19 cellular contexts compared by ENCODE assay signal in the genomic region with DNA sequence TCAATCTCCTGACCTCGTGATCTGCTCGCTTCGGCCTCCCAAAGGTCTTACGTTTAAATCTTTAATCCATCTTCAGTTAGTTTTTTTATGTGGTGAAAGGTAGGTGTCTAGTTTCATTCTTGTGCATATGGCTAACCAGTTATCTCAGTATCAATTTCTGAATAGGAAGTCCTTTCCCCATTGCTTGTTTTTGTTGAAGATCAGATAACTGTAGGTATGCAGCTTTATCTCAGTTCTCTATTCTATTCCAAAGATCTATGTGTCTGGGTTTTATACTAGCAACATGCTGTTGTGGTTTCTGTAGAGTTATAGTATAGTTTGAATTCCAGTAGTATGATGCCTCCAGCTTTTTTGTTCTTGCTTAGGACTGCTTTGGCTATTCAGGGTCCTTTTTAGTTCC.
DNase-seq lines count a peak whose midpoint lies in the region; ATAC-seq and FAIRE-seq lines count a peak whose summit lies in the region.
"Had no signal": no experiment of that assay in that cellular context is flagged by ENCODE, and none has a peak within 500 bp of the region (broad histone marks: within the 10 kb centered on the region; RNA-seq: fewer than 3 reads in every experiment).

No MANE protein-coding gene starts in this region.

- peaks cover 69% of the 10 kb centered on the region for H3K27me3 Mint-ChIP-seq in T-helper 17 cell

- H3K4me3 Mint-ChIP-seq in T-helper 17 cell = peak overlapping the region; percentile 46
- H3K4me3 Mint-ChIP-seq: endodermal cell; stimulated activated effector memory CD8-positive, alpha-beta T cell treated with anti-CD3 and anti-CD28 coated beads, Interleukin-12 subunit alpha, Interleukin-12 subunit beta, amount 100 ng/mL, for 72 hours had no signal

- no peaks in the 10 kb centered on the region for H3K9me3 ChIP-seq in T-helper 17 cell (ENCODE audit: control insufficient read depth, low read length, poor library complexity, severe bottlenecking)
- H3K9me3 ChIP-seq: SJCRH30, tibial nerve had no signal

- ATAC-seq in HG02870 (IDR thresholded peaks at IDR 0.05; ENCODE audit: unreplicated experiment) (peak; percentile 44), T-helper 17 cell (no peak), GM18907 (IDR thresholded peaks at IDR 0.05; ENCODE audit: unreplicated experiment) (no peak)
- ATAC-seq: right cardiac atrium; stimulated activated effector memory CD8-positive, alpha-beta T cell treated with anti-CD3 and anti-CD28 coated beads, Interleukin-12 subunit alpha, Interleukin-12 subunit beta, amount 100 ng/mL, for 72 hours had no signal

- H3K36me3 Mint-ChIP-seq in T-helper 17 cell (ENCODE audit: low read depth) = peaks cover 4% of the 10 kb centered on the region
- H3K36me3 Mint-ChIP-seq: stimulated activated effector memory CD8-positive, alpha-beta T cell treated with anti-CD3 and anti-CD28 coated beads, Interleukin-12 subunit alpha, Interleukin-12 subunit beta, amount 100 ng/mL, for 72 hours had no signal

- DNase-seq in Daoy (ENCODE audit: low read depth) = peak; percentile 50
- DNase-seq in T-helper 17 cell = no peak
- peak; percentile 71 for DNase-seq in iris pigment epithelial cell (ENCODE audit: low read depth)
- no peak for DNase-seq in NCI-H1092 treated with DMSO at 0.1 percent for 48 hours (lab: John Stamatoyannopoulos, UW)
- no peak for DNase-seq in C1 segment of cervical spinal cord (lab: John Stamatoyannopoulos, UW)
- DNase-seq in RCC 7860 (ENCODE audit: low spot score) = no peak
- DNase-seq: activated effector memory CD4-positive, alpha-beta T cell treated with anti-CD3 and anti-CD28 coated beads, Interleukin-2, amount 50 U/mL, for 16 hours; endodermal cell; NCI-H1436; NCI-H526 treated with DMSO at 0.1 percent for 48 hours; OCI-M1; right cardiac atrium; SJCRH30; T1000 had no signal

- FAIRE-seq in RCC 7860 (lab: Jason Lieb, UNC) = no peak
- FAIRE-seq: H54 had no signal

- H3K27ac Mint-ChIP-seq in T-helper 17 cell = no peak overlapping the region
- H3K27ac Mint-ChIP-seq: endodermal cell; stimulated activated effector memory CD8-positive, alpha-beta T cell treated with anti-CD3 and anti-CD28 coated beads, Interleukin-12 subunit alpha, Interleukin-12 subunit beta, amount 100 ng/mL, for 72 hours had no signal

- peaks cover 19% of the 10 kb centered on the region for H3K4me1 Mint-ChIP-seq in T-helper 17 cell
- H3K4me1 Mint-ChIP-seq: endodermal cell; stimulated activated effector memory CD8-positive, alpha-beta T cell treated with anti-CD3 and anti-CD28 coated beads, Interleukin-12 subunit alpha, Interleukin-12 subunit beta, amount 100 ng/mL, for 72 hours had no signal

Comparison
In these comparisons a context has a peak if more than half of its experiments do, and no peak if none do; other contexts are left out.
1. DNase-seq: peak in Daoy (single experiment) and iris pigment epithelial cell (single experiment); none in T-helper 17 cell (0 of 3), NCI-H1092 treated with DMSO at 0.1 percent for 48 hours (single experiment), C1 segment of cervical spinal cord (0 of 14) and RCC 7860 (single experiment).